In the genomic region with DNA sequence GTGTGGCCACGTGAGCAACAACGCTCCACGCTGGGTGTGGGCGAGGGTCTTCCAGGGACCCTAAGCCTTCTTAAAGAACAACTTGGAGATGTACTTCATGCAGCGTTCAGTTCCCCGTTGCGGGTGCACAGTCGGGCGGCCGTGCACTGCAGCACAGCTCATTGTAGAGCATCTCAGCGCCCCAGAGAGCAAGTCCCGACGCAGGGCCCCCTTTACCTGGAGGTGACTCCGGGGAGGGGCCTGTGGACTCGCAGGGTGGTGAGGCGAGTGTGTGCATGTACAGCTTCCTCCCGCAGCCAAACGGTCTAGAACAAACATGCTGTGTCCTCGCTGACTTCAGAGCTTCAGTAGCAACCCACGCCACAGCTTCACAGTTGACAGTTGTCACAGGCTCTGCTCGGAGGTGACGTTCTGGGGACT, we compare ENCODE assay signal across 14 cellular contexts.
"Had no signal": no experiment of that assay in that cellular context is flagged by ENCODE, and none has a peak within 500 bp of the region (broad histone marks: within the 10 kb centered on the region; RNA-seq: fewer than 3 reads in every experiment).

No MANE protein-coding gene starts in this region.

- DNase-seq: activated CD4-positive, alpha-beta memory T cell treated with anti-CD3 and anti-CD28 coated beads, Interleukin-2, amount 10 ng/mL, durations not matched to agents 7 days and 5 days; activated CD4-positive, alpha-beta T cell treated with anti-CD3 and anti-CD28 coated beads for 36 hours; activated naive CD4-positive, alpha-beta T cell; activated T-cell treated with anti-CD3 and anti-CD28 coated beads, Interleukin-2, amount 50 U/mL, for 72 hours; kidney glomerular epithelial cell; substantia nigra; transverse colon; WERI-Rb-1 had no signal

- H3K4me1 Mint-ChIP-seq: neural crest cell had no signal

- FAIRE-seq: endothelial cell of umbilical vein, frontal cortex, pancreas had no signal

- H3K36me3 ChIP-seq: pancreas, transverse colon had no signal

- H3K9me3 ChIP-seq: pancreas, transverse colon had no signal

- H3K27me3 Mint-ChIP-seq: activated CD4-positive, alpha-beta memory T cell treated with anti-CD3 and anti-CD28 coated beads, Interleukin-2, amount 10 ng/mL, durations not matched to agents 7 days and 5 days; activated CD4-positive, alpha-beta T cell treated with anti-CD3 and anti-CD28 coated beads for 36 hours had no signal

- H3K4me3 ChIP-seq: pancreas, skin epidermis, transverse colon had no signal

- H3K27me3 ChIP-seq: pancreas, transverse colon had no signal

- H3K27ac Mint-ChIP-seq: activated CD4-positive, alpha-beta memory T cell treated with anti-CD3 and anti-CD28 coated beads, Interleukin-2, amount 10 ng/mL, durations not matched to agents 7 days and 5 days; activated CD4-positive, alpha-beta T cell treated with anti-CD3 and anti-CD28 coated beads for 36 hours; activated T-cell treated with anti-CD3 and anti-CD28 coated beads, Interleukin-2, amount 50 U/mL, for 72 hours; stimulated activated memory B cell treated with anti-CD40 and anti-IgM and Interleukin-4, amounts not matched to agents 10 μg/mL and 1 μg/mL and 100 μg/mL, for 72 hours had no signal

- H3K9me3 Mint-ChIP-seq: activated CD4-positive, alpha-beta memory T cell treated with anti-CD3 and anti-CD28 coated beads, Interleukin-2, amount 10 ng/mL, durations not matched to agents 7 days and 5 days; activated T-cell treated with anti-CD3 and anti-CD28 coated beads, Interleukin-2, amount 50 U/mL, for 72 hours; neural crest cell; stimulated activated memory B cell treated with anti-CD40 and anti-IgM and Interleukin-4, amounts not matched to agents 10 μg/mL and 1 μg/mL and 100 μg/mL, for 72 hours had no signal

- H3K4me3 Mint-ChIP-seq: activated CD4-positive, alpha-beta memory T cell treated with anti-CD3 and anti-CD28 coated beads, Interleukin-2, amount 10 ng/mL, durations not matched to agents 7 days and 5 days; activated CD4-positive, alpha-beta T cell treated with anti-CD3 and anti-CD28 coated beads for 36 hours; activated T-cell treated with anti-CD3 and anti-CD28 coated beads, Interleukin-2, amount 50 U/mL, for 72 hours; neural crest cell; stimulated activated memory B cell treated with anti-CD40 and anti-IgM and Interleukin-4, amounts not matched to agents 10 μg/mL and 1 μg/mL and 100 μg/mL, for 72 hours had no signal

- H3K4me1 ChIP-seq: pancreas had no signal

- H3K27ac ChIP-seq: pancreas, transverse colon, WERI-Rb-1 had no signal

- ATAC-seq: activated CD4-positive, alpha-beta T cell treated with anti-CD3 and anti-CD28 coated beads for 36 hours; activated T-cell treated with anti-CD3 and anti-CD28 coated beads, Interleukin-2, amount 50 U/mL, for 72 hours; pancreas; stimulated activated memory B cell treated with anti-CD40 and anti-IgM and Interleukin-4, amounts not matched to agents 10 μg/mL and 1 μg/mL and 100 μg/mL, for 72 hours had no signal
